7 cellular contexts compared by ENCODE assay signal in genomic region chr11:73995247-73995646, GRCh38. TPM values are rescaled to one million over a fixed set of nuclear protein-coding genes. Genes with fewer than 3 reads are reported as not detected.
A peak's percentile ranks its signal among the peaks of the same experiment; 100 is the strongest.
DNase-seq lines count a peak whose midpoint lies in the region; ATAC-seq and TF ChIP-seq lines count a peak whose summit lies in the region.

No MANE protein-coding gene starts in this region.

- H3K27me3 Mint-ChIP-seq in activated CD4-positive, alpha-beta memory T cell treated with anti-CD3 and anti-CD28 coated beads for 36 hours, result no peaks in the 10 kb centered on the region

- intact Hi-C loops in activated CD4-positive, alpha-beta memory T cell treated with anti-CD3 and anti-CD28 coated beads for 36 hours (cut with micrococcal nuclease), result loop anchor here (1.0 kb wide), 4 partner anchors 12 to 31 kb away; no protein-coding TSS in a partner anchor
- intact Hi-C loops in PC-9 (cut with micrococcal nuclease; ENCODE audit: unreplicated experiment), result no loop called here

- H3K9me3 Mint-ChIP-seq in activated CD4-positive, alpha-beta memory T cell treated with anti-CD3 and anti-CD28 coated beads for 36 hours, result no peaks in the 10 kb centered on the region

- no peaks in the 10 kb centered on the region for H3K27me3 ChIP-seq in PC-9 (ENCODE audit: insufficient read depth, low read depth)

- no peak overlapping the region for H3K27ac ChIP-seq in PC-9

- H3K36me3 ChIP-seq in PC-9 (ENCODE audit: low read depth), result no peaks in the 10 kb centered on the region

- no peaks in the 10 kb centered on the region for H3K9me2 ChIP-seq in PC-9 (ENCODE audit: insufficient read depth)

- H3F3A ChIP-seq in PC-9 (ENCODE audit: insufficient read depth, low read depth), result no peaks in the 10 kb centered on the region

- H3K79me2 ChIP-seq in PC-9 (ENCODE audit: low read depth), result no peaks in the 10 kb centered on the region

- H4K20me1 ChIP-seq in PC-9 (ENCODE audit: insufficient read depth), result no peaks in the 10 kb centered on the region

- ATAC-seq in GM18867 (IDR thresholded peaks at IDR 0.05; ENCODE audit: unreplicated experiment) (peak; percentile 48), HG03342 (IDR thresholded peaks at IDR 0.05; ENCODE audit: unreplicated experiment) (peak; percentile 53)

- no peak overlapping the region for H2AFZ ChIP-seq in PC-9

- H3K4me2 ChIP-seq in PC-9, result no peak overlapping the region

- CTCF ChIA-PET in activated CD4-positive, alpha-beta memory T cell treated with anti-CD3 and anti-CD28 coated beads for 36 hours (lab: Charles Lee), result interaction anchor here (0.5 to 3.4 kb wide), 9 partner anchors 11 to 31 kb away, joined by 3 to 10 read pairs (median 5); partner anchors contain the start of genes UCP2 and UCP3
- CTCF ChIA-PET in PC-9 (lab: Charles Lee), result no interaction called here

- no peak overlapping the region for H3K4me3 ChIP-seq in PC-9

- H3K9me3 ChIP-seq in PC-9 (ENCODE audit: insufficient read depth, low read depth), result no peaks in the 10 kb centered on the region

- H3K4me1 Mint-ChIP-seq in activated CD4-positive, alpha-beta memory T cell treated with anti-CD3 and anti-CD28 coated beads for 36 hours (ENCODE audit: low read depth), result peaks cover 75% of the 10 kb centered on the region

- peak overlapping the region; percentile 49 for H3K4me3 Mint-ChIP-seq in activated CD4-positive, alpha-beta memory T cell treated with anti-CD3 and anti-CD28 coated beads for 36 hours

- H3K27ac Mint-ChIP-seq in activated CD4-positive, alpha-beta memory T cell treated with anti-CD3 and anti-CD28 coated beads for 36 hours, result peak overlapping the region; percentile 91

- BruUV-seq in PC-9 (replicated peaks; lab: Mats Ljungman, UMichigan), result no TSS peak

- POLR2A ChIA-PET in activated CD4-positive, alpha-beta memory T cell treated with anti-CD3 and anti-CD28 coated beads for 36 hours (lab: Charles Lee), result interaction anchor here (0.7 to 5.7 kb wide), 13 partner anchors 10 to 276 kb away, joined by 3 to 98 read pairs (median 7); partner anchors contain the start of genes C2CD3, PPME1, UCP2 and UCP3
- POLR2A ChIA-PET in PC-9 (lab: Charles Lee; ENCODE audit: unreplicated experiment), result no interaction called here

- DNase-seq in activated CD4-positive, alpha-beta memory T cell treated with anti-CD3 and anti-CD28 coated beads for 36 hours, result no peak
- DNase-seq in renal cortical epithelial cell (ENCODE audit: low read depth), result peak; percentile 51
- no peak for DNase-seq in NCI-H1417 treated with DMSO at 0.1 percent for 48 hours (lab: John Stamatoyannopoulos, UW)
- no peak for DNase-seq in NCI-H69 (lab: John Stamatoyannopoulos, UW)
- no peak for DNase-seq in PC-9

- TF ChIP-seq CTCF in PC-9 (conservative IDR thresholded peaks at IDR 0.05), result no peak

- H3K36me3 Mint-ChIP-seq in activated CD4-positive, alpha-beta memory T cell treated with anti-CD3 and anti-CD28 coated beads for 36 hours, result no peaks in the 10 kb centered on the region

- 0 out of 2 replicates have a peak, but pooled peaks cover 6% of the 10 kb centered on the region for H3K4me1 ChIP-seq in PC-9 (replicated peaks; ENCODE audit: insufficient read depth)

RNA-seq across cellular contexts. Expression of gene UCP2, which starts 12.6 kb away (rescaled TPM):
- total RNA-seq in activated CD4-positive, alpha-beta memory T cell treated with anti-CD3 and anti-CD28 coated beads for 36 hours, result 100 to 1,000 TPM; 461 to 471 TPM
- total RNA-seq in renal cortical epithelial cell, result 13.7 and 48.6 TPM in 2 replicates
- 27.2 and 36.8 TPM in 2 replicates for total RNA-seq in PC-9 (2021)

RNA-seq across cellular contexts. Expression of gene UCP3, which starts 13.6 kb away (rescaled TPM):
- total RNA-seq in activated CD4-positive, alpha-beta memory T cell treated with anti-CD3 and anti-CD28 coated beads for 36 hours, result 1 to 10 TPM; 1.4 to 2.0 TPM
- total RNA-seq in renal cortical epithelial cell (0.17 and 1.1 TPM in 2 replicates), PC-9 (2021) (2.0 and 2.4 TPM in 2 replicates)

RNA-seq across cellular contexts. Expression of gene DNAJB13, which starts 44.4 kb away (rescaled TPM):
- total RNA-seq in activated CD4-positive, alpha-beta memory T cell treated with anti-CD3 and anti-CD28 coated beads for 36 hours, result under 1 TPM in 1 of 2 experiments, not detected in 1; 0.19 TPM
- total RNA-seq in renal cortical epithelial cell (0.35 and 1.4 TPM in 2 replicates), PC-9 (2021) (0.79 and 0.90 TPM in 2 replicates)
